ENCODE assay signal across 8 cellular contexts in the genomic region with DNA sequence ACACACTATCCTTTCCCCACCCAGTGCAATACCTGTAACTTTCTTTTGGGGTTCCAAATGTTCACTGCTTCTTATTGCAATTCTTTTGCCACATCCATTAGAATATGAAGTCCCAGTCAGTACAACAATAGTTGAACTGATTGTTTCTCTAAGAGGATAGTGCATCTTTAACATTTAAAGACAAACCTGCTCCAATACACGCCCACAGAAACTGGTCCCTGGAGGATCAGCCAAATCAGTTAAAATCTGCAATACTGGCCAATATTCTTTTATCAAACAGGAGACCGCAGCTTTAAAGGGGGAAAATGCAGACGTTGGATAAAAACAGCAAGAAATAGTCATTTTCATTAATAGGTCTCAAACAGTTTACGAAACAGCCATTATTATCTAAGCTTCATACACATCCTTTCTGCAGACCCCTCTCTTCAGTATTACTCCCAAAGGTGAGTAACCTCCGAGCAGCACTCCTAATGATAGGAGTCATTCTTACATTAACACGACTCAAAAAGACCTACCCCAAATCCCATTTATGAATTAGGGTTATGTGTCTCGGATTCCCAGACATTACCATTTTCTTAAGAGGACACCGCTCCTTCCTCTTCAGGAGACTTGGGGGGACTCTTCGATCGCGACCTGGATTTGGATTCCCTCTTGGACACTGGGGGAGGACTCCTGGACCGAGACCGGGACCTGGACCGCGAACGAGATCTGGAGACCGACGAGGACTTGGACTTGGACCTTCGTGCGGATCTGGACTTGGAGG. TPM values are rescaled to one million over a fixed set of nuclear protein-coding genes. Genes with fewer than 3 reads are reported as not detected.
DNase-seq lines count a peak whose midpoint lies in the region; ATAC-seq and TF ChIP-seq lines count a peak whose summit lies in the region.

No MANE protein-coding gene starts in this region.

- H4K20me1 ChIP-seq in BLaER1 treated with 17β-estradiol and CSF1 and Interleukin-3, amounts not matched to agents 10 nM and 100 nM: peaks cover 50 to 63% (median 58%) of the 10 kb centered on the region in 11 experiments; a peak in 21 of 22 replicates

- intact Hi-C loops in naive thymus-derived CD4-positive, alpha-beta T cell (cut with micrococcal nuclease): loop anchor here (2.0 to 10.0 kb wide), 10 partner anchors 37 to 1397 kb away; a partner anchor contains a TSS

- H3K4me3 Mint-ChIP-seq in central memory CD8-positive, alpha-beta T cell: peak overlapping the region; percentile 95
- peak overlapping the region; percentile 90 to 98 (median 96) for H3K4me3 Mint-ChIP-seq in naive thymus-derived CD4-positive, alpha-beta T cell

- ATAC-seq in central memory CD8-positive, alpha-beta T cell (replicated peaks; ENCODE audit: extremely low read depth, poor library complexity, severe bottlenecking): no peak
- ATAC-seq in naive thymus-derived CD4-positive, alpha-beta T cell: no peak
- no peak for ATAC-seq in HG02981 (IDR thresholded peaks at IDR 0.05; ENCODE audit: unreplicated experiment)

- no peak for TF ChIP-seq CTCF in LNCaP clone FGC (IDR thresholded peaks at IDR 0.05; ENCODE audit: control insufficient read depth, extremely low read depth, insufficient read depth)

- peaks cover 48% of the 10 kb centered on the region for H3K4me1 Mint-ChIP-seq in central memory CD8-positive, alpha-beta T cell
- peaks cover 32 to 72% (median 62%) of the 10 kb centered on the region in 7 donors for H3K4me1 Mint-ChIP-seq in naive thymus-derived CD4-positive, alpha-beta T cell

- peaks cover 0 to 9% (median 0%) of the 10 kb centered on the region in 11 experiments; a peak in 3 of 22 replicates for H3K9me3 ChIP-seq in BLaER1 treated with 17β-estradiol and CSF1 and Interleukin-3, amounts not matched to agents 10 nM and 100 nM (replicated peaks in 1 of 11)
- H3K9me3 ChIP-seq in naive thymus-derived CD4-positive, alpha-beta T cell (ENCODE audit: control insufficient read depth in 2 of 3, low read length in 3 of 3): no peaks in the 10 kb centered on the region

- H3K27ac Mint-ChIP-seq in central memory CD8-positive, alpha-beta T cell (ENCODE audit: low read depth): peak overlapping the region; percentile 99
- peak overlapping the region; percentile 83 to 99 (median 94) for H3K27ac Mint-ChIP-seq in naive thymus-derived CD4-positive, alpha-beta T cell

- no peaks in the 10 kb centered on the region for H3K27me3 Mint-ChIP-seq in central memory CD8-positive, alpha-beta T cell
- no peaks in the 10 kb centered on the region for H3K27me3 Mint-ChIP-seq in naive thymus-derived CD4-positive, alpha-beta T cell

- CTCF ChIA-PET in naive thymus-derived CD4-positive, alpha-beta T cell (lab: Charles Lee): interaction anchor here (0.9 kb wide), 1 partner anchor 9 kb away, joined by 6 read pairs; a partner anchor contains a TSS

- peaks cover 50 to 66% (median 57%) of the 10 kb centered on the region in 10 experiments for H3K4me1 ChIP-seq in BLaER1 treated with 17β-estradiol and CSF1 and Interleukin-3, amounts not matched to agents 10 nM and 100 nM
- H3K4me1 ChIP-seq in naive thymus-derived CD4-positive, alpha-beta T cell (ENCODE audit: control insufficient read depth in 2 of 2, insufficient read depth in 2 of 2, low read length in 2 of 2): peaks cover 52 to 58% of the 10 kb centered on the region in 2 donors

- POLR2A ChIA-PET in naive thymus-derived CD4-positive, alpha-beta T cell (lab: Charles Lee): interaction anchor here (0.6 to 8.2 kb wide), 23 partner anchors 10 to 1963 kb away, joined by 3 to 187 read pairs (median 4); a partner anchor contains a TSS

- H3K9ac ChIP-seq in BLaER1 treated with 17β-estradiol and CSF1 and Interleukin-3, amounts not matched to agents 10 nM and 100 nM: peak overlapping the region; percentile 94 to 100 (median 99)

- peak overlapping the region; percentile 75 to 97 (median 91) for H3K4me2 ChIP-seq in BLaER1 treated with 17β-estradiol and CSF1 and Interleukin-3, amounts not matched to agents 10 nM and 100 nM

- no peaks in the 10 kb centered on the region for H3K27me3 ChIP-seq in BLaER1 treated with 17β-estradiol and CSF1 and Interleukin-3, amounts not matched to agents 10 nM and 100 nM
- H3K27me3 ChIP-seq in naive thymus-derived CD4-positive, alpha-beta T cell (ENCODE audit: control insufficient read depth in 2 of 2, insufficient read depth in 2 of 2, low read length in 2 of 2): no peaks in the 10 kb centered on the region

- DNase-seq in LNCaP clone FGC (ENCODE audit: low read depth) (no peak), dedifferentiated amniotic fluid mesenchymal stem cell (ENCODE audit: extremely low spot score) (no peak), NCI-H2081 (lab: John Stamatoyannopoulos, UW) (no peak), NCI-H1048 (lab: John Stamatoyannopoulos, UW) (no peak)
- DNase-seq in central memory CD8-positive, alpha-beta T cell (ENCODE audit: low spot score in 2 of 2): no peak
- no peak for DNase-seq in naive thymus-derived CD4-positive, alpha-beta T cell

- peak overlapping the region; percentile 81 to 99 (median 95) for H3K4me3 ChIP-seq in BLaER1 treated with 17β-estradiol and CSF1 and Interleukin-3, amounts not matched to agents 10 nM and 100 nM
- H3K4me3 ChIP-seq in LNCaP clone FGC (ENCODE audit: low read depth, low read length): peak overlapping the region; percentile 97
- peak overlapping the region; percentile 97 for H3K4me3 ChIP-seq in naive thymus-derived CD4-positive, alpha-beta T cell (ENCODE audit: low read length)

- peaks cover 52 to 61% (median 56%) of the 10 kb centered on the region in 11 experiments for H3K36me3 ChIP-seq in BLaER1 treated with 17β-estradiol and CSF1 and Interleukin-3, amounts not matched to agents 10 nM and 100 nM
- H3K36me3 ChIP-seq in naive thymus-derived CD4-positive, alpha-beta T cell (ENCODE audit: control insufficient read depth in 2 of 3, insufficient read depth in 3 of 3, low read length in 3 of 3): peaks cover 21 to 46% (median 37%) of the 10 kb centered on the region in 3 experiments

- peaks cover 73% of the 10 kb centered on the region for H3K36me3 Mint-ChIP-seq in central memory CD8-positive, alpha-beta T cell (ENCODE audit: insufficient read depth)
- H3K36me3 Mint-ChIP-seq in naive thymus-derived CD4-positive, alpha-beta T cell: peaks cover 12 to 39% (median 32%) of the 10 kb centered on the region in 5 donors

- no peaks in the 10 kb centered on the region for H3K9me3 Mint-ChIP-seq in central memory CD8-positive, alpha-beta T cell
- H3K9me3 Mint-ChIP-seq in naive thymus-derived CD4-positive, alpha-beta T cell: peaks cover 0 to 9% (median 0%) of the 10 kb centered on the region in 11 donors

- H3K27ac ChIP-seq in BLaER1 treated with 17β-estradiol and CSF1 and Interleukin-3, amounts not matched to agents 10 nM and 100 nM: peak overlapping the region; percentile 87 to 99 (median 98)
- peak overlapping the region; percentile 96 for H3K27ac ChIP-seq in naive thymus-derived CD4-positive, alpha-beta T cell (ENCODE audit: low read depth, low read length)

RNA-seq across cellular contexts. Expression of a gene that starts 1.4 kb away (rescaled TPM):
- 100 to 1,000 TPM; 327 to 363 (median 351) TPM for total RNA-seq in naive thymus-derived CD4-positive, alpha-beta T cell
- polyA plus RNA-seq in naive thymus-derived CD4-positive, alpha-beta T cell: 100 to 1,000 TPM; 104 to 126 TPM

RNA-seq across cellular contexts. Expression of a gene that starts 2.2 kb away (rescaled TPM):
- total RNA-seq in naive thymus-derived CD4-positive, alpha-beta T cell: 10 to 100 TPM; 24.4 to 33.7 (median 32.0) TPM
- polyA plus RNA-seq in naive thymus-derived CD4-positive, alpha-beta T cell: 10 to 100 TPM; 17.3 to 25.4 TPM

RNA-seq across cellular contexts. Expression of a gene that starts 9.1 kb away (rescaled TPM):
- 10 to 100 TPM; 39.6 to 74.0 (median 44.2) TPM for total RNA-seq in naive thymus-derived CD4-positive, alpha-beta T cell
- polyA plus RNA-seq in naive thymus-derived CD4-positive, alpha-beta T cell: 100 to 1,000 TPM; 147 to 152 TPM

RNA-seq across cellular contexts. Expression of a gene that starts 9.4 kb away (rescaled TPM):
- total RNA-seq in naive thymus-derived CD4-positive, alpha-beta T cell: 100 to 1,000 TPM in 2 of 5 experiments, 10 to 100 TPM in 3; 39.9 to 132 (median 58.3) TPM
- polyA plus RNA-seq in naive thymus-derived CD4-positive, alpha-beta T cell: 10 to 100 TPM; 18.5 to 44.3 TPM

RNA-seq across cellular contexts. Expression of a gene that starts 25.0 kb away (rescaled TPM):
- total RNA-seq in naive thymus-derived CD4-positive, alpha-beta T cell: 1 to 10 TPM; 2.1 to 7.5 (median 2.8) TPM
- polyA plus RNA-seq in naive thymus-derived CD4-positive, alpha-beta T cell: 1 to 10 TPM; 1.8 to 2.7 TPM
